Comparison of ENCODE assay signal across 10 cellular contexts in the genomic region with DNA sequence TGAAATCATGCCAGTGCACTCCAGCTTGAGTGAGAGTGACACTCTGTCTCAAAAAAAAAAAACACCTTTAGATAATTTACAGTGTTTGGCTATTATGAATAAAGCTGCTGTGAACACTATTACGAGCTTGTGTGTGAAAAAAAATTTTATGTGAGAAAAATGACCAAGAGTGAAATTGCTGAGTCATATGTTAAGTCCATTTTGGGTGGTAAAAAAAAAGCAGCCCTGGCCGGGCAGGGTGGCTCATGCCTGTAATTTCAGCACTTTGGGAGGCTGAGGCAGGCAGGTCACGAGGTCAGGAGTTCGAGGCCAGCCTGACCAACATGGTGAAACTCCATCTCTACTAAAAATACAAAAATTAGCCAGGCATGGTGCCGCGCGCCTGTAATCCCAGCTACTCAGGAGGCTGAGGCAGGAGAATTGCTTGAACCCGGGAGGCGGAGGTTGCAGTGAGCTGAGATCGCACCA. TPM values are rescaled to one million over a fixed set of nuclear protein-coding genes. Genes with fewer than 3 reads are reported as not detected.
DNase-seq lines count a peak whose midpoint lies in the region; ATAC-seq, FAIRE-seq and TF ChIP-seq lines count a peak whose summit lies in the region.
"Not testable (repeated sequence)": the region's sequence is repeated elsewhere in the genome, so short reads cannot be mapped to it uniquely, and the experiment has no call there.
"Had no signal": no experiment of that assay in that cellular context is flagged by ENCODE, and none has a peak within 500 bp of the region (broad histone marks: within the 10 kb centered on the region; RNA-seq: fewer than 3 reads in every experiment).

No MANE protein-coding gene starts in this region.

- not testable (repeated sequence) for DNase-seq in A549 (ENCODE audit: low read depth in 1 of 2, low spot score in 1 of 2); chondrocyte (ENCODE audit: low spot score)
- DNase-seq in MV-4-11 (lab: John Stamatoyannopoulos, UW) = peak; percentile 17

- WGBS in A549 (ENCODE audit: missing lambda C conversion rate) = 84% methylated on average over 10 of the region's 10 CpGs

- not testable (repeated sequence) for H3K9me3 Mint-ChIP-seq in chondrocyte (ENCODE audit: low read depth)

- CTCF ChIA-PET in A549 (lab: Yijun Ruan, JAX) = interaction anchor here (0.6 to 14.4 kb wide), 3 partner anchors 10 to 145 kb away, joined by 4 to 227 read pairs (median 6); no protein-coding TSS in a partner anchor

- H3K4me1 ChIP-seq in A549 = not testable (repeated sequence)

- not testable (repeated sequence) for TF ChIP-seq POLR2A in A549 (IDR thresholded peaks at IDR 0.05; ENCODE audit: low read length)

- peak overlapping the region; percentile 77 for H3K27ac Mint-ChIP-seq in chondrocyte (ENCODE audit: unreplicated experiment)

- H3K4me1 Mint-ChIP-seq in chondrocyte (ENCODE audit: low read depth) = peaks cover 15% of the 10 kb centered on the region

- POLR2A ChIA-PET in A549 (lab: Yijun Ruan, JAX) = not testable (repeated sequence)

- not testable (repeated sequence) for TF ChIP-seq CTCF in A549 (IDR thresholded peaks at IDR 0.05); chondrocyte (IDR thresholded peaks at IDR 0.05)

- not testable (repeated sequence) for TF ChIP-seq EP300 in A549 (IDR thresholded peaks at IDR 0.05)

- H3K4me3 Mint-ChIP-seq in chondrocyte (ENCODE audit: unreplicated experiment) = not testable (repeated sequence)

- H3K4me2 ChIP-seq in A549 = not testable (repeated sequence)

- not testable (repeated sequence) for TF ChIP-seq RAD21 in A549 (conservative IDR thresholded peaks at IDR 0.05 in 1 of 2, IDR thresholded peaks at IDR 0.05 in 1 of 2)

- not testable (repeated sequence) for ATAC-seq in A549
- peak; percentile 63 for ATAC-seq in GM18498 (IDR thresholded peaks at IDR 0.05; ENCODE audit: unreplicated experiment)
- peak; percentile 46 for ATAC-seq in GM18909 (IDR thresholded peaks at IDR 0.05; ENCODE audit: poor library complexity, unreplicated experiment)
- peak; percentile 60 for ATAC-seq in GM21529 (IDR thresholded peaks at IDR 0.05; ENCODE audit: unreplicated experiment)
- peak; percentile 76 for ATAC-seq in HG02759 (IDR thresholded peaks at IDR 0.05; ENCODE audit: unreplicated experiment)
- peak; percentile 54 for ATAC-seq in HG03280 (IDR thresholded peaks at IDR 0.05; ENCODE audit: unreplicated experiment)

- not testable (repeated sequence) for H3K36me3 Mint-ChIP-seq in chondrocyte (ENCODE audit: low read depth)

- peak overlapping the region in 1 of 2 experiments; percentile 16; a peak in 3 of 6 replicates for H3K27ac ChIP-seq in A549

- not testable (repeated sequence) for H3K27me3 Mint-ChIP-seq in chondrocyte (ENCODE audit: low read depth)

- FAIRE-seq in A549 (lab: Jason Lieb, UNC) = not testable (repeated sequence)

- not testable (repeated sequence) for H3K9me3 ChIP-seq in A549

- H3K4me3 ChIP-seq in A549 = not testable (repeated sequence)

TF ChIP-seq in A549, 52 proteins besides CTCF, POLR2A, EP300 and RAD21:
- TF ChIP-seq MAFK (IDR thresholded peaks at IDR 0.05; ENCODE audit: partially characterized antibody) (peak; percentile 96), NFE2L2 (conservative IDR thresholded peaks at IDR 0.05; ENCODE audit: low read length) (peak; percentile 91)

RNA-seq across cellular contexts. Expression of a gene that starts 22.0 kb away (rescaled TPM):
- 57.4 and 92.4 TPM in 2 replicates for polyA plus RNA-seq in A549 (2011; rRNA removed)
- 31.7 and 31.9 TPM in 2 replicates for polyA plus RNA-seq in A549 (2012; cell fraction: cytosol; rRNA removed)
- polyA plus RNA-seq in A549 (2012; cell fraction: nucleus; rRNA removed) = 18.4 and 29.0 TPM in 2 replicates
- 68.6 to 75.3 TPM (median 72.7 TPM) in 3 replicates for polyA plus RNA-seq in A549 (2017; fragmentation: RNase III; extraction: RNeasy Plus Mini Kit Qiagen cat#74134 plus additional on column Dnase treatment)
- 14.9 and 20.5 TPM in 2 replicates for polyA minus RNA-seq in A549 (2011; rRNA and poly(A)+ RNA removed)
- 9.5 to 12.6 TPM (median 10.4 TPM) in 3 replicates for total RNA-seq in chondrocyte
- total RNA-seq: naive thymus-derived CD8-positive, alpha-beta T cell had no signal
- polyA plus RNA-seq: CD14-positive monocyte; naive thymus-derived CD8-positive, alpha-beta T cell had no signal
